2 cellular contexts compared by ENCODE assay signal in genomic region chr22:48639896-48640732, GRCh38.
TF ChIP-seq lines count a peak whose summit lies in the region.

No MANE protein-coding gene starts in this region.

TF ChIP-seq in SK-N-SH, 30 proteins besides CTCF, POLR2A, EP300 and RAD21 (continued from another document):
- TF ChIP-seq TCF12 (IDR thresholded peaks at IDR 0.05): no peak
- no peak for TF ChIP-seq ZBTB33 (IDR thresholded peaks at IDR 0.05; ENCODE audit: borderline replicate concordance, low read depth)
- TF ChIP-seq ELF1 (IDR thresholded peaks at IDR 0.05): no peak
- TF ChIP-seq RFX5 (IDR thresholded peaks at IDR 0.05; ENCODE audit: low read length): no peak
- TF ChIP-seq NFIC (IDR thresholded peaks at IDR 0.05; ENCODE audit: borderline replicate concordance): no peak
- TF ChIP-seq GATA2 (CRISPR knock-in tag; IDR thresholded peaks at IDR 0.05): no peak
- no peak for TF ChIP-seq PBX3 (IDR thresholded peaks at IDR 0.05)

TF ChIP-seq in SK-N-SH treated with all-trans-retinoic acid at 6 μM for 48 hours, 23 proteins besides CTCF, POLR2A, EP300 and RAD21 (continued from another document):
- TF ChIP-seq CREB5 (CRISPR knock-in tag; IDR thresholded peaks at IDR 0.05; ENCODE audit: low read depth) (no peak), ZNF70 (CRISPR knock-in tag; IDR thresholded peaks at IDR 0.05) (no peak), POU6F1 (CRISPR knock-in tag; IDR thresholded peaks at IDR 0.05; ENCODE audit: borderline replicate concordance, low read depth) (no peak)
